Comparison of ENCODE assay signal across 25 cellular contexts in genomic region chr4:37066149-37066548, GRCh38.
DNase-seq lines count a peak whose midpoint lies in the region; ATAC-seq and TF ChIP-seq lines count a peak whose summit lies in the region.
"Had no signal": no experiment of that assay in that cellular context is flagged by ENCODE, and none has a peak within 500 bp of the region (broad histone marks: within the 10 kb centered on the region; RNA-seq: fewer than 3 reads in every experiment).

No MANE protein-coding gene starts in this region.

- H3K27me3 Mint-ChIP-seq in activated T-helper 17 cell treated with anti-CD3 and anti-CD28 coated beads, Interleukin-2, amount 50 U/mL, for 72 hours: no peaks in the 10 kb centered on the region
- no peaks in the 10 kb centered on the region for H3K27me3 Mint-ChIP-seq in activated CD4-positive, alpha-beta memory T cell treated with anti-CD3 and anti-CD28 coated beads, Interleukin-2, amount 10 ng/mL, durations not matched to agents 7 days and 5 days
- H3K27me3 Mint-ChIP-seq: dendritic cell treated with granulocyte-macrophage colony-stimulating factor and Interleukin-4, amounts not matched to agents 40 ng/mL and 50 ng/mL, for 4 days had no signal

- no peaks in the 10 kb centered on the region for H3K9me3 ChIP-seq in colonic mucosa

- CTCF ChIA-PET in activated CD4-positive, alpha-beta memory T cell treated with anti-CD3 and anti-CD28 coated beads, Interleukin-2, amount 10 ng/mL, durations not matched to agents 7 days and 5 days (lab: Charles Lee): no interaction called here

- no peak overlapping the region for H3K4me3 ChIP-seq in colonic mucosa
- H3K4me3 ChIP-seq: heart left ventricle, PC-9, skin epidermis, tibial nerve had no signal

- POLR2A ChIA-PET in activated CD4-positive, alpha-beta memory T cell treated with anti-CD3 and anti-CD28 coated beads, Interleukin-2, amount 10 ng/mL, durations not matched to agents 7 days and 5 days (lab: Charles Lee): no interaction called here

- H3K4me3 Mint-ChIP-seq in activated T-helper 17 cell treated with anti-CD3 and anti-CD28 coated beads, Interleukin-2, amount 50 U/mL, for 72 hours: no peak overlapping the region
- no peak overlapping the region for H3K4me3 Mint-ChIP-seq in activated CD4-positive, alpha-beta memory T cell treated with anti-CD3 and anti-CD28 coated beads, Interleukin-2, amount 10 ng/mL, durations not matched to agents 7 days and 5 days
- H3K4me3 Mint-ChIP-seq: CD8-positive, alpha-beta T cell; dendritic cell treated with granulocyte-macrophage colony-stimulating factor and Interleukin-4, amounts not matched to agents 40 ng/mL and 50 ng/mL, for 4 days; H9; T-helper 1 cell treated with Interleukin-12 subunit alpha and Interleukin-12 subunit beta and Interleukin-4 antibody, amounts not matched to agents 30 μg/mL and 1 μg/mL, for 36 hours had no signal

- H3K27me3 ChIP-seq in colonic mucosa: no peaks in the 10 kb centered on the region
- H3K27me3 ChIP-seq: heart left ventricle, tibial nerve had no signal

- H3K27ac Mint-ChIP-seq in activated T-helper 17 cell treated with anti-CD3 and anti-CD28 coated beads, Interleukin-2, amount 50 U/mL, for 72 hours: no peak overlapping the region
- H3K27ac Mint-ChIP-seq in activated CD4-positive, alpha-beta memory T cell treated with anti-CD3 and anti-CD28 coated beads, Interleukin-2, amount 10 ng/mL, durations not matched to agents 7 days and 5 days: no peak overlapping the region
- H3K27ac Mint-ChIP-seq: CD8-positive, alpha-beta T cell; dendritic cell treated with granulocyte-macrophage colony-stimulating factor and Interleukin-4, amounts not matched to agents 40 ng/mL and 50 ng/mL, for 4 days; H9; T-helper 1 cell treated with Interleukin-12 subunit alpha and Interleukin-12 subunit beta and Interleukin-4 antibody, amounts not matched to agents 30 μg/mL and 1 μg/mL, for 36 hours had no signal

- no peaks in the 10 kb centered on the region for H3K36me3 Mint-ChIP-seq in activated T-helper 17 cell treated with anti-CD3 and anti-CD28 coated beads, Interleukin-2, amount 50 U/mL, for 72 hours (ENCODE audit: low read depth)
- no peaks in the 10 kb centered on the region for H3K36me3 Mint-ChIP-seq in activated CD4-positive, alpha-beta memory T cell treated with anti-CD3 and anti-CD28 coated beads, Interleukin-2, amount 10 ng/mL, durations not matched to agents 7 days and 5 days (ENCODE audit: low read depth)
- H3K36me3 Mint-ChIP-seq: CD8-positive, alpha-beta T cell had no signal

- H3K27ac ChIP-seq in colonic mucosa: no peak overlapping the region
- H3K27ac ChIP-seq: heart left ventricle, PC-9, skin epidermis, tibial nerve, WERI-Rb-1 had no signal

- peak; percentile 0 for DNase-seq in A172 (ENCODE audit: low spot score)
- peak; percentile 47 for DNase-seq in DMS53 (lab: John Stamatoyannopoulos, UW)
- peak; percentile 5 for DNase-seq in NCI-H2196 (lab: John Stamatoyannopoulos, UW; ENCODE audit: unreplicated experiment)
- DNase-seq in colonic mucosa: peak; percentile 60
- DNase-seq in stimulated activated CD4-positive, alpha-beta T cell treated with anti-CD3 and anti-CD28 coated beads, Interleukin-2, amount 100 ng/mL, for 24 hours: no peak
- DNase-seq in activated CD4-positive, alpha-beta memory T cell treated with anti-CD3 and anti-CD28 coated beads, Interleukin-2, amount 10 ng/mL, durations not matched to agents 7 days and 5 days: no peak
- no peak for DNase-seq in T-helper 9 cell
- DNase-seq: activated CD4-positive, alpha-beta T cell treated with anti-CD3 and anti-CD28 coated beads, Interleukin-2, amount 50 U/mL, for 1 hour; activated CD8-positive, alpha-beta memory T cell treated with anti-CD3 and anti-CD28 coated beads, Interleukin-2, amount 50 U/mL, for 4 hours; activated gamma-delta T cell; CD8-positive, alpha-beta T cell; H9; heart left ventricle; NCI-H1417 treated with DMSO at 0.1 percent for 48 hours; NCI-H526; PC-9; stimulated activated CD4-positive, alpha-beta T cell treated with anti-CD3 and anti-CD28 coated beads, Interleukin-2, amount 100 ng/mL, for 48 hours; stimulated activated naive CD8-positive, alpha-beta T cell treated with anti-CD3 and anti-CD28 coated beads, Interleukin-15, Interleukin-2, amounts not matched to agents 100 U/mL and 50 U/mL, for 24 hours; WERI-Rb-1 had no signal

- no peaks in the 10 kb centered on the region for H3K4me1 ChIP-seq in colonic mucosa
- H3K4me1 ChIP-seq: heart left ventricle, tibial nerve had no signal

- intact Hi-C loops in colonic mucosa (cut with DNase I): no loop called here

- no peaks in the 10 kb centered on the region for H3K4me1 Mint-ChIP-seq in activated T-helper 17 cell treated with anti-CD3 and anti-CD28 coated beads, Interleukin-2, amount 50 U/mL, for 72 hours
- H3K4me1 Mint-ChIP-seq in activated CD4-positive, alpha-beta memory T cell treated with anti-CD3 and anti-CD28 coated beads, Interleukin-2, amount 10 ng/mL, durations not matched to agents 7 days and 5 days: no peaks in the 10 kb centered on the region
- H3K4me1 Mint-ChIP-seq: H9 had no signal

- peaks cover 3% of the 10 kb centered on the region for H3K9me3 Mint-ChIP-seq in activated T-helper 17 cell treated with anti-CD3 and anti-CD28 coated beads, Interleukin-2, amount 50 U/mL, for 72 hours
- H3K9me3 Mint-ChIP-seq in activated CD4-positive, alpha-beta memory T cell treated with anti-CD3 and anti-CD28 coated beads, Interleukin-2, amount 10 ng/mL, durations not matched to agents 7 days and 5 days: no peaks in the 10 kb centered on the region
- H3K9me3 Mint-ChIP-seq: CD8-positive, alpha-beta T cell; dendritic cell treated with granulocyte-macrophage colony-stimulating factor and Interleukin-4, amounts not matched to agents 40 ng/mL and 50 ng/mL, for 4 days; H9; T-helper 1 cell treated with Interleukin-12 subunit alpha and Interleukin-12 subunit beta and Interleukin-4 antibody, amounts not matched to agents 30 μg/mL and 1 μg/mL, for 36 hours had no signal

- ATAC-seq in activated T-helper 17 cell treated with anti-CD3 and anti-CD28 coated beads, Interleukin-2, amount 50 U/mL, for 72 hours (replicated peaks): no peak
- ATAC-seq: CD8-positive, alpha-beta T cell; heart left ventricle; HepG2; stimulated activated naive CD8-positive, alpha-beta T cell treated with anti-CD3 and anti-CD28 coated beads, Interleukin-15, Interleukin-2, amounts not matched to agents 100 U/mL and 50 U/mL, for 24 hours had no signal

- H3K9ac ChIP-seq in colonic mucosa (ENCODE audit: low read depth in 2 of 2, low read length in 2 of 2): no peak overlapping the region

- TF ChIP-seq CTCF in colonic mucosa (IDR thresholded peaks at IDR 0.05): no peak

- no peaks in the 10 kb centered on the region for H3K36me3 ChIP-seq in colonic mucosa
- H3K36me3 ChIP-seq: heart left ventricle, tibial nerve, WERI-Rb-1 had no signal

Comparison
In these comparisons a context has a peak if more than half of its experiments do, and no peak if none do; other contexts are left out.
1. DNase-seq: peak in A172 (single experiment), DMS53 (single experiment), NCI-H2196 (single experiment) and colonic mucosa (single experiment); none in stimulated activated CD4-positive, alpha-beta T cell treated with anti-CD3 and anti-CD28 coated beads, Interleukin-2, amount 100 ng/mL, for 24 hours (0 of 2), activated CD4-positive, alpha-beta memory T cell treated with anti-CD3 and anti-CD28 coated beads, Interleukin-2, amount 10 ng/mL, durations not matched to agents 7 days and 5 days (single experiment) and T-helper 9 cell (single experiment).